In the genomic region with DNA sequence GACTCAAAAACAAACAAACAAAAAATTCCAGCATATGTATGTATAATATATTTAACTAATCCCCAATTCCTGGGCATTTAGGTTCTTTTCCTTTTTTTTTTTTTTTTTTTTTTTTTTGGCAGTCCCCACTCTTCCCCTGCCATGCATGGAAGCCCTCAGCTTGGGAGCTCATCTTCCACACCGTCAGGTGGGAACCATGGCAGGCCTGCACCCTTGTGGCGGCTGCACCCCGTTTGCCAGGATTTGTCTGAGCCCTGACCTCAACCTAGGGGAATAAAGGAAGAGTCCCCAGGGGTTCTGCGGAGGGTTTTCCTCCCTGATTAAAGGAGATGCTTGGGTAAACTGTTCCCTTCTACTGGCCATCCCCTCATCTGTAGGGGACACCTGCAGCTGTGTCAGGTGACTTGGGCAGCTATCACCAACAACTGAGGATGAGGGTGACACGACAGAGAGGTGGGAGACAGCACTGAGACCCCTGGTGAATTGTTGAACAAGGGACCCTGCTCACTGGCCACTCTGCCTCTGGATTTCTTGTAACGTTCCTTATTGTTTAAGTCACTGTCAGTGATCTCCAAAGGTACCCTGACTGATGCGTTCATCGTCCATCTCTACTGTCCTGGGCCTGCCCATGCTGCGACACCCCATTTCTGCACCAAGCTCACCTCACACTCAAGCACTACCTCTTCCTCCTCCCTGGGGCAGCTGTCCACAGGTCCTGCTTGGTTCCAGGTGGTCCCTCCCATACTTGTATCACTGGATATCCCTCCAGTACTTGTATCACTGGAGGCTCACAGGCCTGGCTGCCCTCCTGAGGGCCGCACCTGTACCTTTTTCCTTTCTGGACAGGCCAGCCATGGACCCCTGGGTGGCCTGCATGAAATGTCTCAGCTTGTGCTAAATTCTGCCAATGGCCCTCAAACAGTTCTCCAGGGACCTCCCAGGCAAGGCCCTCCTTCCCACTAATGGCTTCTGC, we compare ENCODE assay signal across 22 cellular contexts. TPM values are rescaled to one million over a fixed set of nuclear protein-coding genes. Genes with fewer than 3 reads are reported as not detected.
DNase-seq lines count a peak whose midpoint lies in the region; ATAC-seq and TF ChIP-seq lines count a peak whose summit lies in the region.
"Had no signal": no experiment of that assay in that cellular context is flagged by ENCODE, and none has a peak within 500 bp of the region (broad histone marks: within the 10 kb centered on the region; RNA-seq: fewer than 3 reads in every experiment).

No MANE protein-coding gene starts in this region.

- POLR2A ChIA-PET in activated CD8-positive, alpha-beta T cell treated with anti-CD3 and anti-CD28 coated beads, Interleukin-2, amount 10 ng/mL, durations not matched to agents 7 days and 5 days (lab: Charles Lee) = interaction anchor here (1.8 kb wide), 1 partner anchor 14 kb away, joined by 5 read pairs; a partner anchor contains a TSS
- POLR2A ChIA-PET in activated CD8-positive, alpha-beta T cell treated with anti-CD3 and anti-CD28 coated beads for 36 hours (lab: Charles Lee) = interaction anchor here (1.1 kb wide), 1 partner anchor 104 kb away, joined by 3 read pairs; no protein-coding TSS in a partner anchor
- POLR2A ChIA-PET in GM10248 (lab: Yijun Ruan, JAX) = no interaction called here

- no peaks in the 10 kb centered on the region for H3K9me3 Mint-ChIP-seq in activated CD8-positive, alpha-beta T cell treated with anti-CD3 and anti-CD28 coated beads, Interleukin-2, amount 10 ng/mL, durations not matched to agents 7 days and 5 days (ENCODE audit: insufficient read depth)
- H3K9me3 Mint-ChIP-seq in activated CD8-positive, alpha-beta T cell treated with anti-CD3 and anti-CD28 coated beads for 36 hours = no peaks in the 10 kb centered on the region
- no peaks in the 10 kb centered on the region for H3K9me3 Mint-ChIP-seq in effector memory CD8-positive, alpha-beta T cell
- H3K9me3 Mint-ChIP-seq: CD4-positive, alpha-beta T cell; H9 had no signal

- no peaks in the 10 kb centered on the region for H3K27me3 Mint-ChIP-seq in activated CD8-positive, alpha-beta T cell treated with anti-CD3 and anti-CD28 coated beads, Interleukin-2, amount 10 ng/mL, durations not matched to agents 7 days and 5 days (ENCODE audit: low read depth)
- no peaks in the 10 kb centered on the region for H3K27me3 Mint-ChIP-seq in activated CD8-positive, alpha-beta T cell treated with anti-CD3 and anti-CD28 coated beads for 36 hours
- no peaks in the 10 kb centered on the region for H3K27me3 Mint-ChIP-seq in effector memory CD8-positive, alpha-beta T cell
- H3K27me3 Mint-ChIP-seq: CD4-positive, alpha-beta T cell had no signal

- H3K36me3 Mint-ChIP-seq in activated CD8-positive, alpha-beta T cell treated with anti-CD3 and anti-CD28 coated beads, Interleukin-2, amount 10 ng/mL, durations not matched to agents 7 days and 5 days (ENCODE audit: low read depth) = peaks cover 1% of the 10 kb centered on the region
- no peaks in the 10 kb centered on the region for H3K36me3 Mint-ChIP-seq in activated CD8-positive, alpha-beta T cell treated with anti-CD3 and anti-CD28 coated beads for 36 hours (ENCODE audit: low read depth)
- no peaks in the 10 kb centered on the region for H3K36me3 Mint-ChIP-seq in effector memory CD8-positive, alpha-beta T cell (ENCODE audit: insufficient read depth)

- intact Hi-C loops in activated CD8-positive, alpha-beta T cell treated with anti-CD3 and anti-CD28 coated beads for 36 hours (cut with micrococcal nuclease) = no loop called here
- intact Hi-C loops in posterior vena cava (cut with DNase I) = no loop called here
- intact Hi-C loops in tibial artery (cut with DNase I; ENCODE audit: low total_unique reads) = no loop called here

- peak overlapping the region; percentile 90 for H3K27ac Mint-ChIP-seq in activated CD8-positive, alpha-beta T cell treated with anti-CD3 and anti-CD28 coated beads, Interleukin-2, amount 10 ng/mL, durations not matched to agents 7 days and 5 days
- H3K27ac Mint-ChIP-seq in activated CD8-positive, alpha-beta T cell treated with anti-CD3 and anti-CD28 coated beads for 36 hours = no peak overlapping the region
- H3K27ac Mint-ChIP-seq in effector memory CD8-positive, alpha-beta T cell = peak overlapping the region; percentile 55 to 71
- H3K27ac Mint-ChIP-seq: CD4-positive, alpha-beta T cell; H9 had no signal

- peaks cover 11% of the 10 kb centered on the region for H3K4me1 Mint-ChIP-seq in activated CD8-positive, alpha-beta T cell treated with anti-CD3 and anti-CD28 coated beads, Interleukin-2, amount 10 ng/mL, durations not matched to agents 7 days and 5 days (ENCODE audit: low read depth)
- peaks cover 11% of the 10 kb centered on the region for H3K4me1 Mint-ChIP-seq in activated CD8-positive, alpha-beta T cell treated with anti-CD3 and anti-CD28 coated beads for 36 hours (ENCODE audit: low read depth)
- H3K4me1 Mint-ChIP-seq in effector memory CD8-positive, alpha-beta T cell (ENCODE audit: low read depth in 2 of 2) = peaks cover 4 to 17% of the 10 kb centered on the region in 2 donors

- no peak for TF ChIP-seq CTCF in activated CD8-positive, alpha-beta T cell treated with anti-CD3 and anti-CD28 coated beads for 36 hours (IDR thresholded peaks at IDR 0.05)
- no peak for TF ChIP-seq CTCF in GM10248 (IDR thresholded peaks at IDR 0.05; ENCODE audit: control extremely low read depth, extremely low read depth, low read depth, missing control alignments)
- no peak for TF ChIP-seq CTCF in tibial artery (IDR thresholded peaks at IDR 0.05)

- DNase-seq in activated CD8-positive, alpha-beta T cell treated with anti-CD3 and anti-CD28 coated beads, Interleukin-2, amount 10 ng/mL, durations not matched to agents 7 days and 5 days = no peak
- no peak for DNase-seq in activated CD8-positive, alpha-beta T cell treated with anti-CD3 and anti-CD28 coated beads for 36 hours
- DNase-seq in GM10248 (ENCODE audit: extremely low spot score) (peak; percentile 10), posterior vena cava (ENCODE audit: low spot score) (peak; percentile 65), tibial artery (no peak)
- DNase-seq in effector memory CD8-positive, alpha-beta T cell = no peak
- DNase-seq: BE2C; CD4-positive, alpha-beta T cell; H9; KBM-7; MM.1S; NCI-H1048; NCI-H1436; NCI-H187 treated with DMSO at 0.1 percent for 48 hours; NCI-H2107; NCI-H446 treated with DMSO at 0.1 percent for 48 hours; NCI-H526 treated with DMSO at 0.1 percent for 48 hours; OCI-M1 had no signal

- no peak for ATAC-seq in activated CD8-positive, alpha-beta T cell treated with anti-CD3 and anti-CD28 coated beads, Interleukin-2, amount 10 ng/mL, durations not matched to agents 7 days and 5 days
- no peak for ATAC-seq in activated CD8-positive, alpha-beta T cell treated with anti-CD3 and anti-CD28 coated beads for 36 hours
- ATAC-seq in effector memory CD8-positive, alpha-beta T cell (replicated peaks) = no peak
- no peak for ATAC-seq in GM19463 (IDR thresholded peaks at IDR 0.05; ENCODE audit: unreplicated experiment)
- ATAC-seq in GM19023 (IDR thresholded peaks at IDR 0.05; ENCODE audit: unreplicated experiment) = no peak
- ATAC-seq: A549 had no signal

- H3K4me3 ChIP-seq in tibial artery = no peak overlapping the region
- H3K4me3 ChIP-seq: A549, SJSA1 had no signal

- H3K4me1 ChIP-seq in tibial artery = peaks cover 0 to 4% (median 0%) of the 10 kb centered on the region in 4 donors
- H3K4me1 ChIP-seq: A549, BE2C, SJSA1 had no signal

- no peak overlapping the region for H3K27ac ChIP-seq in tibial artery
- H3K27ac ChIP-seq: A549, SJSA1 had no signal

- H3K36me3 ChIP-seq in tibial artery = peaks cover 0 to 6% (median 0%) of the 10 kb centered on the region in 3 donors
- H3K36me3 ChIP-seq: BE2C, SJSA1 had no signal

- CTCF ChIA-PET in activated CD8-positive, alpha-beta T cell treated with anti-CD3 and anti-CD28 coated beads, Interleukin-2, amount 10 ng/mL, durations not matched to agents 7 days and 5 days (lab: Charles Lee) = interaction anchor here (1.1 to 2.3 kb wide), 3 partner anchors 11 to 104 kb away, joined by 3 to 7 read pairs (median 4); no protein-coding TSS in a partner anchor
- CTCF ChIA-PET in activated CD8-positive, alpha-beta T cell treated with anti-CD3 and anti-CD28 coated beads for 36 hours (lab: Charles Lee) = interaction anchor here (1.0 to 1.1 kb wide), 2 partner anchors 34 to 105 kb away, joined by 4 read pairs; no protein-coding TSS in a partner anchor
- CTCF ChIA-PET in GM10248 (lab: Yijun Ruan, JAX) = interaction anchor here (1.1 to 4.0 kb wide), 9 partner anchors 9 to 106 kb away, joined by 3 to 19 read pairs (median 5); no protein-coding TSS in a partner anchor

- H3K27me3 ChIP-seq in tibial artery = no peaks in the 10 kb centered on the region
- H3K27me3 ChIP-seq: BE2C, SJSA1 had no signal

- no peaks in the 10 kb centered on the region for H3K9me3 ChIP-seq in tibial artery
- H3K9me3 ChIP-seq: A549, BE2C, SJSA1 had no signal

- H3K4me3 Mint-ChIP-seq in activated CD8-positive, alpha-beta T cell treated with anti-CD3 and anti-CD28 coated beads, Interleukin-2, amount 10 ng/mL, durations not matched to agents 7 days and 5 days = no peak overlapping the region
- no peak overlapping the region for H3K4me3 Mint-ChIP-seq in activated CD8-positive, alpha-beta T cell treated with anti-CD3 and anti-CD28 coated beads for 36 hours
- no peak overlapping the region for H3K4me3 Mint-ChIP-seq in effector memory CD8-positive, alpha-beta T cell
- H3K4me3 Mint-ChIP-seq: CD4-positive, alpha-beta T cell; H9 had no signal

RNA-seq across cellular contexts. Expression of a gene that starts 14.5 kb away (rescaled TPM):
- 10 to 100 TPM; 25.6 to 25.8 TPM for total RNA-seq in activated CD8-positive, alpha-beta T cell treated with anti-CD3 and anti-CD28 coated beads, Interleukin-2, amount 10 ng/mL, durations not matched to agents 7 days and 5 days
- total RNA-seq in activated CD8-positive, alpha-beta T cell treated with anti-CD3 and anti-CD28 coated beads for 36 hours = 10 to 100 TPM; 16.7 to 17.2 TPM
- 10 to 100 TPM; 16.0 to 22.7 TPM for total RNA-seq in posterior vena cava

RNA-seq across cellular contexts. Expression of a gene that starts 44.0 kb away (rescaled TPM):
- 10 to 100 TPM; 39.4 to 45.4 TPM for total RNA-seq in activated CD8-positive, alpha-beta T cell treated with anti-CD3 and anti-CD28 coated beads, Interleukin-2, amount 10 ng/mL, durations not matched to agents 7 days and 5 days
- 10 to 100 TPM; 16.7 to 17.6 TPM for total RNA-seq in activated CD8-positive, alpha-beta T cell treated with anti-CD3 and anti-CD28 coated beads for 36 hours
- total RNA-seq in posterior vena cava = 10 to 100 TPM; 42.5 to 55.0 TPM

Comparison
In these comparisons a context has a peak if more than half of its experiments do, and no peak if none do; other contexts are left out.
1. DNase-seq: peak in GM10248 (single experiment) and posterior vena cava (single experiment); none in activated CD8-positive, alpha-beta T cell treated with anti-CD3 and anti-CD28 coated beads, Interleukin-2, amount 10 ng/mL, durations not matched to agents 7 days and 5 days (single experiment), activated CD8-positive, alpha-beta T cell treated with anti-CD3 and anti-CD28 coated beads for 36 hours (single experiment), effector memory CD8-positive, alpha-beta T cell (0 of 3) and tibial artery (0 of 2).